9 cellular contexts compared by ENCODE assay signal in the genomic region with DNA sequence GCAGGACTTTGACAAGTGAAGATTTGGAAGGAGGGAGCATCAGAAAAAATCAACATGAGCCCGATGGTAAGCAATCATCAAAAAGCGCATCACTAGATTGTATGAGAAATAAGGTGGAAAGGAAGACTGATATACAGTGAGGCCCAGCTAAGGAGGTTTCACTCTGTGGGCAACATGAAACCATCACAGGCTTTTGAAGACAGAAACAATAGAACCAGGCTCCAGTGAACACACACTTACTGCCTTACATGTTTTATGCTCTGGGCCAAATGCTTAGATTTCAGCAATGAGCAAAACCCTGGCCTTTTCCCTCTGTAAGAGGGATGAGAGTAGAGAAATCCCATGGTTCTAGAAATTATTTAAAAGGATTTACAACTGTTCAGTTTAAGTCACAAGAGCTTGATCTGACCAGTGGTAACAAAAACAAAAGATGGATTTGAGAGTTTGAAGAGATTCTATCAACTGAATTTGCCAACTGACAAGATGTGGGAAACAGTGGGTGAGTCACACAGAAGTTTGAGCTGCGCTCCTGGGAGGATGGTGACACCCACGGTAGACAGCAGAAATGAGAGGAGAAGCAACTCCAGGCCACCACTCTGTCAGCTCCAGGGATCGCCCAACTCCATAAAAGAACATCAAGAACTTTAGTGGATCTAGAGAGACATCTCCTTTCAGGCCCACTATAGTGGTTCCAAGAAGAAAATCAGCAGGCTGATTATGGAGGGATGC.
DNase-seq lines count a peak whose midpoint lies in the region; ATAC-seq and TF ChIP-seq lines count a peak whose summit lies in the region.
"Had no signal": no experiment of that assay in that cellular context is flagged by ENCODE, and none has a peak within 500 bp of the region (broad histone marks: within the 10 kb centered on the region; RNA-seq: fewer than 3 reads in every experiment).

No MANE protein-coding gene starts in this region.

- TF ChIP-seq CTCF in transverse colon (IDR thresholded peaks at IDR 0.05) (no peak), ovary (IDR thresholded peaks at IDR 0.05) (no peak)

- WGBS in transverse colon (ENCODE audit: low coverage in 1 of 2), 2 donors, result 68 to 76% methylated on average over 2 to 5 of the region's 5 CpGs
- WGBS in ovary, 3 donors, result 72 to 89% (median 88%) methylated on average over 5 of the region's 5 CpGs

- intact Hi-C loops in transverse colon (cut with DNase I; ENCODE audit: low total_unique reads) (no loop called here), ovary (cut with DNase I) (no loop called here)

- H3K36me3 ChIP-seq in transverse colon, result no peaks in the 10 kb centered on the region
- H3K36me3 ChIP-seq in ovary, result no peaks in the 10 kb centered on the region
- H3K36me3 ChIP-seq: neutrophil had no signal

- H3K9me3 ChIP-seq in transverse colon (no peaks in the 10 kb centered on the region), ovary (no peaks in the 10 kb centered on the region)
- H3K9me3 ChIP-seq: neutrophil had no signal

- TF ChIP-seq POLR2A in transverse colon (IDR thresholded peaks at IDR 0.05) (no peak), ovary (IDR thresholded peaks at IDR 0.05) (no peak)

- H3K27me3 ChIP-seq in transverse colon, result no peaks in the 10 kb centered on the region
- no peaks in the 10 kb centered on the region for H3K27me3 ChIP-seq in ovary
- H3K27me3 ChIP-seq: neutrophil had no signal

- peak; percentile 71 for ATAC-seq in GM19395 (IDR thresholded peaks at IDR 0.05; ENCODE audit: unreplicated experiment)
- ATAC-seq in HG03066 (IDR thresholded peaks at IDR 0.05; ENCODE audit: low read depth, unreplicated experiment), result peak; percentile 55
- peak; percentile 45; the same call in 1 of the 3 replicates for ATAC-seq in SK-N-SH treated with all-trans-retinoic acid at 6 μM for 48 hours

- no peak overlapping the region for H3K4me3 ChIP-seq in transverse colon
- H3K4me3 ChIP-seq in ovary, result no peak overlapping the region

- DNase-seq in ACHN, result peak; percentile 9
- no peak for DNase-seq in transverse colon
- no peak for DNase-seq in ovary
- DNase-seq in SKM-1 (lab: John Stamatoyannopoulos, UW; ENCODE audit: unreplicated experiment), result no peak
- no peak for DNase-seq in GDM1 (lab: John Stamatoyannopoulos, UW)

- TF ChIP-seq EP300 in transverse colon (IDR thresholded peaks at IDR 0.05; ENCODE audit: low read depth) (no peak), ovary (IDR thresholded peaks at IDR 0.05) (no peak)

- H3K4me1 ChIP-seq in transverse colon, result peaks cover 0 to 4% (median 0%) of the 10 kb centered on the region in 4 donors
- H3K4me1 ChIP-seq in ovary (ENCODE audit: insufficient read depth), result no peaks in the 10 kb centered on the region

- no peak overlapping the region for H3K27ac ChIP-seq in transverse colon
- no peak overlapping the region for H3K27ac ChIP-seq in ovary
- H3K27ac ChIP-seq: neutrophil had no signal

- in situ Hi-C loops in ACHN (cut with HindIII; ENCODE audit: low pct_ligation_motif_present, low pct_unique_long_range_greater_than_20kb, low sequenced_read_pairs), result no loop called here
- in situ Hi-C loops in transverse colon (cut with MboI; ENCODE audit: low pct_ligation_motif_present in 1 of 4, low pct_unique_long_range_greater_than_20kb in 1 of 4, low sequenced_read_pairs in 3 of 4), result no loop called here

TF ChIP-seq in SK-N-SH treated with all-trans-retinoic acid at 6 μM for 48 hours, 23 proteins besides CTCF, POLR2A, EP300 and RAD21:
- TF ChIP-seq TOX (CRISPR knock-in tag; IDR thresholded peaks at IDR 0.05; ENCODE audit: borderline replicate concordance) (no peak), ARNTL (CRISPR knock-in tag; IDR thresholded peaks at IDR 0.05; ENCODE audit: borderline replicate concordance, low read depth) (no peak), OSR1 (CRISPR knock-in tag; IDR thresholded peaks at IDR 0.05) (no peak)
- TF ChIP-seq, protein P1, sequence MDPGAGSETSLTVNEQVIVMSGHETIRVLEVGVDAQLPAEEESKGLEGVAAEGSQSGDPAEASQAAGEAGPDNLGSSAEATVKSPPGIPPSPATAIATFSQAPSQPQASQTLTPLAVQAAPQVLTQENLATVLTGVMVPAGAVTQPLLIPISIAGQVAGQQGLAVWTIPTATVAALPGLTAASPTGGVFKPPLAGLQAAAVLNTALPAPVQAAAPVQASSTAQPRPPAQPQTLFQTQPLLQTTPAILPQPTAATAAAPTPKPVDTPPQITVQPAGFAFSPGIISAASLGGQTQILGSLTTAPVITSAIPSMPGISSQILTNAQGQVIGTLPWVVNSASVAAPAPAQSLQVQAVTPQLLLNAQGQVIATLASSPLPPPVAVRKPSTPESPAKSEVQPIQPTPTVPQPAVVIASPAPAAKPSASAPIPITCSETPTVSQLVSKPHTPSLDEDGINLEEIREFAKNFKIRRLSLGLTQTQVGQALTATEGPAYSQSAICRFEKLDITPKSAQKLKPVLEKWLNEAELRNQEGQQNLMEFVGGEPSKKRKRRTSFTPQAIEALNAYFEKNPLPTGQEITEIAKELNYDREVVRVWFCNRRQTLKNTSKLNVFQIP (CRISPR knock-in tag; IDR thresholded peaks at IDR 0.05; ENCODE audit: borderline replicate concordance, low read depth), result no peak
TF ChIP-seq in SK-N-SH treated with all-trans-retinoic acid at 6 μM for 48 hours: peak in this region for 0.
